Comparison of ENCODE assay signal across 8 cellular contexts in genomic region chrX:103405009-103405333, GRCh38. TPM values are rescaled to one million over a fixed set of nuclear protein-coding genes. Genes with fewer than 3 reads are reported as not detected.
A peak's percentile ranks its signal among the peaks of the same experiment; 100 is the strongest.
DNase-seq lines count a peak whose midpoint lies in the region; ATAC-seq and TF ChIP-seq lines count a peak whose summit lies in the region.

No MANE protein-coding gene starts in this region.

- POLR2A ChIA-PET in WTC11 (lab: Charles Lee) = interaction anchor here (0.9 to 2.7 kb wide), 4 partner anchors 29 to 59 kb away, joined by 5 to 10 read pairs (median 6); partner anchors contain the start of genes BEX3 and TCEAL9

- H3K4me3 ChIP-seq in thoracic aorta = peak overlapping the region; percentile 73

- peak overlapping the region; percentile 61 to 75 for H3K27ac ChIP-seq in thoracic aorta

- no peak for DNase-seq in activated CD4-positive, alpha-beta T cell treated with anti-CD3 and anti-CD28 coated beads, Interleukin-2, amount 10 ng/mL, durations not matched to agents 24 days and 14 days
- no peak for DNase-seq in activated CD4-positive, alpha-beta T cell treated with anti-CD3 and anti-CD28 coated beads for 4 hours
- DNase-seq in WTC11 (ENCODE audit: low spot score) (no peak), immature natural killer cell (no peak), thoracic aorta (ENCODE audit: low spot score) (no peak), NCI-H2029 treated with DMSO at 0.1 percent for 48 hours (lab: John Stamatoyannopoulos, UW) (no peak), NCI-H748 (lab: John Stamatoyannopoulos, UW; ENCODE audit: unreplicated experiment) (no peak)

- H3K9me3 ChIP-seq in thoracic aorta = no peaks in the 10 kb centered on the region

- peaks cover 0 to 5% of the 10 kb centered on the region in 2 donors for H3K4me1 ChIP-seq in thoracic aorta (ENCODE audit: control insufficient read depth in 1 of 2, low read depth in 2 of 2)

- no peaks in the 10 kb centered on the region for H3K27me3 ChIP-seq in thoracic aorta (replicated peaks; ENCODE audit: insufficient read depth)

- intact Hi-C loops in activated CD4-positive, alpha-beta T cell treated with anti-CD3 and anti-CD28 coated beads, Interleukin-2, amount 10 ng/mL, durations not matched to agents 24 days and 14 days (cut with micrococcal nuclease) = no loop called here

- H3K36me3 Mint-ChIP-seq in activated CD4-positive, alpha-beta T cell treated with anti-CD3 and anti-CD28 coated beads, Interleukin-2, amount 10 ng/mL, durations not matched to agents 24 days and 14 days (ENCODE audit: low read depth) = no peaks in the 10 kb centered on the region
- peaks cover 10% of the 10 kb centered on the region; the same call in 1 of the 2 replicates for H3K36me3 Mint-ChIP-seq in WTC11
- H3K36me3 Mint-ChIP-seq in immature natural killer cell = no peaks in the 10 kb centered on the region

- H3K4me3 Mint-ChIP-seq in activated CD4-positive, alpha-beta T cell treated with anti-CD3 and anti-CD28 coated beads, Interleukin-2, amount 10 ng/mL, durations not matched to agents 24 days and 14 days = peak overlapping the region; percentile 85
- H3K4me3 Mint-ChIP-seq in WTC11 (peak overlapping the region; percentile 88), immature natural killer cell (peak overlapping the region; percentile 76 to 85 (median 80))

- H3K27me3 Mint-ChIP-seq in activated CD4-positive, alpha-beta T cell treated with anti-CD3 and anti-CD28 coated beads, Interleukin-2, amount 10 ng/mL, durations not matched to agents 24 days and 14 days = peaks cover 2% of the 10 kb centered on the region
- H3K27me3 Mint-ChIP-seq in WTC11 (ENCODE audit: low read depth) (peaks cover 44% of the 10 kb centered on the region), immature natural killer cell (ENCODE audit: low read depth in 3 of 3) (peaks cover 0 to 18% (median 2%) of the 10 kb centered on the region in 3 donors)

- no peaks in the 10 kb centered on the region for H3K9me3 Mint-ChIP-seq in activated CD4-positive, alpha-beta T cell treated with anti-CD3 and anti-CD28 coated beads, Interleukin-2, amount 10 ng/mL, durations not matched to agents 24 days and 14 days
- H3K9me3 Mint-ChIP-seq in WTC11 = peaks cover 6% of the 10 kb centered on the region
- no peaks in the 10 kb centered on the region for H3K9me3 Mint-ChIP-seq in immature natural killer cell

- peak overlapping the region; percentile 75 for H3K27ac Mint-ChIP-seq in activated CD4-positive, alpha-beta T cell treated with anti-CD3 and anti-CD28 coated beads, Interleukin-2, amount 10 ng/mL, durations not matched to agents 24 days and 14 days
- H3K27ac Mint-ChIP-seq in WTC11 = no peak overlapping the region
- peak overlapping the region in 3 of 6 donors; percentile 40 to 84 (median 58) for H3K27ac Mint-ChIP-seq in immature natural killer cell

- ATAC-seq in WTC11 (peak; percentile 65), thoracic aorta (ENCODE audit: insufficient number of reproducible peaks, low FRiP score, low read depth) (no peak), HG03139 (IDR thresholded peaks at IDR 0.05; ENCODE audit: unreplicated experiment) (no peak)

- TF ChIP-seq CTCF in WTC11 (IDR thresholded peaks at IDR 0.05) (no peak), thoracic aorta (IDR thresholded peaks at IDR 0.05) (no peak)

- peaks cover 3% of the 10 kb centered on the region for H3K4me1 Mint-ChIP-seq in activated CD4-positive, alpha-beta T cell treated with anti-CD3 and anti-CD28 coated beads, Interleukin-2, amount 10 ng/mL, durations not matched to agents 24 days and 14 days
- peaks cover 18% of the 10 kb centered on the region for H3K4me1 Mint-ChIP-seq in WTC11
- peaks cover 9 to 10% of the 10 kb centered on the region in 2 donors for H3K4me1 Mint-ChIP-seq in immature natural killer cell

- H3K36me3 ChIP-seq in thoracic aorta = no peaks in the 10 kb centered on the region

- CTCF ChIA-PET in WTC11 (lab: Charles Lee) = interaction anchor here (1.4 kb wide), 1 partner anchor 59 kb away, joined by 4 read pairs; no protein-coding TSS in a partner anchor

TF ChIP-seq in WTC11, 78 proteins besides CTCF, POLR2A, EP300 and RAD21:
- no peak for TF ChIP-seq ZBTB21 (CRISPR knock-in tag; IDR thresholded peaks at IDR 0.05; ENCODE audit: borderline replicate concordance)
- no peak for TF ChIP-seq RORB (CRISPR knock-in tag; IDR thresholded peaks at IDR 0.05)
- no peak for TF ChIP-seq TP53 (CRISPR knock-in tag; IDR thresholded peaks at IDR 0.05)
- no peak for TF ChIP-seq HMGA2 (CRISPR knock-in tag; IDR thresholded peaks at IDR 0.05)
- no peak for TF ChIP-seq NFYB (CRISPR knock-in tag; conservative IDR thresholded peaks at IDR 0.05; ENCODE audit: low read depth)
- no peak for TF ChIP-seq MXD4 (CRISPR knock-in tag; IDR thresholded peaks at IDR 0.05; ENCODE audit: borderline replicate concordance)
- no peak for TF ChIP-seq MAX (CRISPR knock-in tag; IDR thresholded peaks at IDR 0.05)
- TF ChIP-seq MLX (CRISPR knock-in tag; IDR thresholded peaks at IDR 0.05) = no peak
- TF ChIP-seq RELA (CRISPR knock-in tag; IDR thresholded peaks at IDR 0.05; ENCODE audit: borderline replicate concordance) = no peak
- TF ChIP-seq, protein P1, sequence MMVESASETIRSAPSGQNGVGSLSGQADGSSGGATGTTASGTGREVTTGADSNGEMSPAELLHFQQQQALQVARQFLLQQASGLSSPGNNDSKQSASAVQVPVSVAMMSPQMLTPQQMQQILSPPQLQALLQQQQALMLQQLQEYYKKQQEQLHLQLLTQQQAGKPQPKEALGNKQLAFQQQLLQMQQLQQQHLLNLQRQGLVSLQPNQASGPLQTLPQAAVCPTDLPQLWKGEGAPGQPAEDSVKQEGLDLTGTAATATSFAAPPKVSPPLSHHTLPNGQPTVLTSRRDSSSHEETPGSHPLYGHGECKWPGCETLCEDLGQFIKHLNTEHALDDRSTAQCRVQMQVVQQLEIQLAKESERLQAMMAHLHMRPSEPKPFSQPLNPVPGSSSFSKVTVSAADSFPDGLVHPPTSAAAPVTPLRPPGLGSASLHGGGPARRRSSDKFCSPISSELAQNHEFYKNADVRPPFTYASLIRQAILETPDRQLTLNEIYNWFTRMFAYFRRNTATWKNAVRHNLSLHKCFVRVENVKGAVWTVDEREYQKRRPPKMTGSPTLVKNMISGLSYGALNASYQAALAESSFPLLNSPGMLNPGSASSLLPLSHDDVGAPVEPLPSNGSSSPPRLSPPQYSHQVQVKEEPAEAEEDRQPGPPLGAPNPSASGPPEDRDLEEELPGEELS (CRISPR knock-in tag; IDR thresholded peaks at IDR 0.05) = no peak
- TF ChIP-seq IRF2 (CRISPR knock-in tag; IDR thresholded peaks at IDR 0.05; ENCODE audit: borderline replicate concordance, low read depth) = no peak
- TF ChIP-seq ZNF138 (CRISPR knock-in tag; conservative IDR thresholded peaks at IDR 0.05) = no peak
- no peak for TF ChIP-seq CBFB (CRISPR knock-in tag; IDR thresholded peaks at IDR 0.05; ENCODE audit: low read depth)
- TF ChIP-seq ZNF423 (CRISPR knock-in tag; IDR thresholded peaks at IDR 0.05) = no peak
- TF ChIP-seq, protein P2, sequence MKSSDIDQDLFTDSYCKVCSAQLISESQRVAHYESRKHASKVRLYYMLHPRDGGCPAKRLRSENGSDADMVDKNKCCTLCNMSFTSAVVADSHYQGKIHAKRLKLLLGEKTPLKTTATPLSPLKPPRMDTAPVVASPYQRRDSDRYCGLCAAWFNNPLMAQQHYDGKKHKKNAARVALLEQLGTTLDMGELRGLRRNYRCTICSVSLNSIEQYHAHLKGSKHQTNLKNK (CRISPR knock-in tag; IDR thresholded peaks at IDR 0.05) = no peak
- TF ChIP-seq FOXP1 (CRISPR knock-in tag; IDR thresholded peaks at IDR 0.05; ENCODE audit: borderline replicate concordance) = no peak
- TF ChIP-seq ZNF671 (CRISPR knock-in tag; IDR thresholded peaks at IDR 0.05) = no peak
- no peak for TF ChIP-seq NR2C2 (CRISPR knock-in tag; IDR thresholded peaks at IDR 0.05)

RNA-seq across cellular contexts. Expression of gene BEX3, which starts 28.6 kb away (rescaled TPM):
- 3.3 and 4.5 TPM in 2 replicates for total RNA-seq in activated CD4-positive, alpha-beta T cell treated with anti-CD3 and anti-CD28 coated beads, Interleukin-2, amount 10 ng/mL, durations not matched to agents 24 days and 14 days
- total RNA-seq in WTC11 (2021) (263 to 292 TPM (median 277 TPM) in 3 replicates), thoracic aorta (100 to 1,000 TPM; 127 to 136 TPM)
- polyA plus RNA-seq in immature natural killer cell = 1 to 10 TPM; 8.1 to 9.8 (median 9.7) TPM

RNA-seq across cellular contexts. Expression of gene TCEAL9, which starts 48.7 kb away (rescaled TPM):
- 0.37 and 0.38 TPM in 2 replicates for total RNA-seq in activated CD4-positive, alpha-beta T cell treated with anti-CD3 and anti-CD28 coated beads, Interleukin-2, amount 10 ng/mL, durations not matched to agents 24 days and 14 days
- total RNA-seq in WTC11 (2021) (30.4 to 35.0 TPM (median 30.7 TPM) in 3 replicates), thoracic aorta (100 to 1,000 TPM in 1 of 2 donors, 10 to 100 TPM in 1; 70.4 to 118 TPM)
- 1 to 10 TPM in 1 of 3 donors, under 1 TPM in 1, not detected in 1; 0.79 to 3.2 TPM for polyA plus RNA-seq in immature natural killer cell

Comparison
In these comparisons a context has a peak if more than half of its experiments do, and no peak if none do; other contexts are left out.
1. RNA of gene BEX3, which starts 28.6 kb away (total RNA-seq): 263 to 292 TPM in WTC11 and 127 to 136 TPM in thoracic aorta; 3.3 to 4.5 TPM in activated CD4-positive, alpha-beta T cell treated with anti-CD3 and anti-CD28 coated beads, Interleukin-2, amount 10 ng/mL, durations not matched to agents 24 days and 14 days; every median in the first group is over 10 times any median in the second.
2. RNA of gene TCEAL9, which starts 48.7 kb away (total RNA-seq): 70.4 to 118 TPM in thoracic aorta and 30.4 to 35.0 TPM in WTC11; 0.37 to 0.38 TPM in activated CD4-positive, alpha-beta T cell treated with anti-CD3 and anti-CD28 coated beads, Interleukin-2, amount 10 ng/mL, durations not matched to agents 24 days and 14 days; every median in the first group is over 10 times any median in the second.
3. Peak in every context shown above with its lines, with median percentiles within 50 percentile points of each other: H3K4me3 Mint-ChIP-seq.